Comparison of ENCODE assay signal across 8 cellular contexts in genomic region chr3:157134620-157135191, GRCh38. TPM values are rescaled to one million over a fixed set of nuclear protein-coding genes. Genes with fewer than 3 reads are reported as not detected.
DNase-seq lines count a peak whose midpoint lies in the region; ATAC-seq and TF ChIP-seq lines count a peak whose summit lies in the region.

No MANE protein-coding gene starts in this region.

- peak; percentile 38 for ATAC-seq in GM19324 (IDR thresholded peaks at IDR 0.05; ENCODE audit: low FRiP score, unreplicated experiment)
- peak; percentile 57 for ATAC-seq in HG03025 (IDR thresholded peaks at IDR 0.05; ENCODE audit: low FRiP score, unreplicated experiment)
- ATAC-seq in gastrocnemius medialis, result peak; percentile 22 to 68
- no peak for ATAC-seq in GM19452 (IDR thresholded peaks at IDR 0.05; ENCODE audit: unreplicated experiment)

- DNase-seq in adrenal gland, result peak in 2 of 7 donors; percentile 57 to 73
- peak; percentile 36 to 81 for DNase-seq in gastrocnemius medialis
- no peak for DNase-seq in dermis blood vessel endothelial cell
- DNase-seq in NCI-H1436 (lab: John Stamatoyannopoulos, UW), result no peak
- no peak for DNase-seq in SIG-M5 (lab: John Stamatoyannopoulos, UW)

- in situ Hi-C loops in gastrocnemius medialis (cut with MboI; ENCODE audit: low sequenced_read_pairs in 4 of 4), result loop anchor here (5.0 to 10.0 kb wide), 3 partner anchors 50 to 460 kb away; partner anchors contain the start of gene TIPARP (in 2 of the 4)

- H3K27me3 ChIP-seq in adrenal gland (no peaks in the 10 kb centered on the region), gastrocnemius medialis (no peaks in the 10 kb centered on the region)

- intact Hi-C loops in adrenal gland (cut with DNase I), result loop anchor here (5.0 to 10.0 kb wide), 4 partner anchors 42 to 580 kb away; partner anchors contain the start of genes SSR3 (in 1 of the 2) and TIPARP (in 1 of the 2)
- intact Hi-C loops in gastrocnemius medialis (cut with DNase I; ENCODE audit: low total_unique reads), result loop anchor here (5.0 to 10.0 kb wide), 2 partner anchors 190 to 577 kb away; partner anchors contain the start of gene SSR3

- no peak overlapping the region for H3K4me3 ChIP-seq in adrenal gland
- H3K4me3 ChIP-seq in gastrocnemius medialis, result no peak overlapping the region

- H3K27ac ChIP-seq in adrenal gland (peak overlapping the region; percentile 12 to 77 (median 58)), gastrocnemius medialis (peak overlapping the region; percentile 60 to 86 (median 80))

- H3K36me3 ChIP-seq in adrenal gland (replicated peaks in 1 of 2) (peaks cover 0 to 4% of the 10 kb centered on the region in 2 donors), gastrocnemius medialis (peaks cover 0 to 11% of the 10 kb centered on the region in 2 donors)

- H3K4me1 ChIP-seq in adrenal gland (replicated peaks in 1 of 2) (peaks cover 25 to 38% of the 10 kb centered on the region in 2 donors), gastrocnemius medialis (peaks cover 75 to 80% of the 10 kb centered on the region in 2 donors)

- TF ChIP-seq POLR2A in adrenal gland (IDR thresholded peaks at IDR 0.05), result no peak
- TF ChIP-seq POLR2A in gastrocnemius medialis (IDR thresholded peaks at IDR 0.05), result no peak

- H3K9me3 ChIP-seq in adrenal gland (replicated peaks in 1 of 3) (no peaks in the 10 kb centered on the region), gastrocnemius medialis (no peaks in the 10 kb centered on the region)

- TF ChIP-seq CTCF in adrenal gland (IDR thresholded peaks at IDR 0.05), result no peak
- TF ChIP-seq CTCF in gastrocnemius medialis (IDR thresholded peaks at IDR 0.05 in 4 of 5, conservative IDR thresholded peaks at IDR 0.05 in 1 of 5), result no peak

- 25 to 58% (median 33%) methylated on average over 1 of the region's 1 CpG for WGBS in adrenal gland, 4 donors

RNA-seq across cellular contexts. Expression of gene CCNL1, which starts 25.2 kb away (rescaled TPM):
- total RNA-seq in adrenal gland, result 100 to 1,000 TPM in 4 of 8 donors, 10 to 100 TPM in 4; 50.1 to 223 (median 96.7) TPM
- polyA plus RNA-seq in adrenal gland, result 100 to 1,000 TPM in 1 of 3 donors, 10 to 100 TPM in 2; 67.0 to 200 (median 97.9) TPM
- total RNA-seq in gastrocnemius medialis, result 100 to 1,000 TPM in 1 of 4 donors, 10 to 100 TPM in 3; 34.3 to 110 (median 41.3) TPM
- 87.8 and 195 TPM in 2 replicates for total RNA-seq in dermis blood vessel endothelial cell

Comparison
In these comparisons a context has a peak if more than half of its experiments do, and no peak if none do; other contexts are left out.
1. DNase-seq: peak in gastrocnemius medialis (2 of 2); none in dermis blood vessel endothelial cell (single experiment), NCI-H1436 (single experiment) and SIG-M5 (single experiment).